ENCODE assay signal across 8 cellular contexts in genomic region chr16:16127469-16128116, GRCh38.
DNase-seq lines count a peak whose midpoint lies in the region; ATAC-seq and TF ChIP-seq lines count a peak whose summit lies in the region.

No MANE protein-coding gene starts in this region.

- ATAC-seq in HG03378 (IDR thresholded peaks at IDR 0.05; ENCODE audit: unreplicated experiment) (peak; percentile 47), RWPE2 (ENCODE audit: low read depth) (peak; percentile 63), gastroesophageal sphincter (peak; percentile 77), thoracic aorta (ENCODE audit: insufficient number of reproducible peaks, low FRiP score, low read depth) (peak; percentile 57), GM19023 (IDR thresholded peaks at IDR 0.05; ENCODE audit: unreplicated experiment) (no peak)

- H3K36me3 ChIP-seq in RWPE2 (ENCODE audit: low read depth) (peaks cover 69% of the 10 kb centered on the region), gastroesophageal sphincter (peaks cover 0 to 81% of the 10 kb centered on the region in 2 donors), ovary (no peaks in the 10 kb centered on the region), thoracic aorta (peaks cover 36% of the 10 kb centered on the region)

- in situ Hi-C loops in Caki2 (cut with HindIII; ENCODE audit: low pct_unique_long_range_greater_than_20kb, low sequenced_read_pairs), result no loop called here

- intact Hi-C loops in ovary (cut with DNase I), result loop anchor here in 3 of 4 donors (2.0 to 10.0 kb wide), 5 partner anchors 103 to 373 kb away; no protein-coding TSS in a partner anchor

- TF ChIP-seq CTCF in RWPE2 (IDR thresholded peaks at IDR 0.05; ENCODE audit: poor library complexity, severe bottlenecking) (peak; percentile 87), gastroesophageal sphincter (IDR thresholded peaks at IDR 0.05) (peak; percentile 89 to 95 (median 94)), ovary (IDR thresholded peaks at IDR 0.05) (peak; percentile 70 to 89 (median 81)), thoracic aorta (IDR thresholded peaks at IDR 0.05) (peak; percentile 91)

- WGBS in gastroesophageal sphincter (ENCODE audit: low coverage in 1 of 2), 2 donors, result 14 to 29% methylated on average over 6 to 10 of the region's 11 CpGs
- 30 to 33% (median 32%) methylated on average over 11 of the region's 11 CpGs for WGBS in ovary, 3 donors

- TF ChIP-seq EP300 in gastroesophageal sphincter (IDR thresholded peaks at IDR 0.05) (no peak), ovary (IDR thresholded peaks at IDR 0.05) (no peak)

- H3K27me3 ChIP-seq in RWPE2 (ENCODE audit: insufficient read depth, poor library complexity, severe bottlenecking) (no peaks in the 10 kb centered on the region), gastroesophageal sphincter (no peaks in the 10 kb centered on the region), ovary (no peaks in the 10 kb centered on the region), thoracic aorta (replicated peaks; ENCODE audit: insufficient read depth) (no peaks in the 10 kb centered on the region)

- DNase-seq in Caki2 (ENCODE audit: low read depth), result peak; percentile 60
- DNase-seq in RWPE2 (ENCODE audit: low spot score), result no peak
- peak; percentile 44 for DNase-seq in activated T-helper 9 cell treated with anti-CD3 and anti-CD28 coated beads, Interleukin-2, amount 50 U/mL, for 16 hours (ENCODE audit: low read depth)
- peak; percentile 57 to 82 (median 76) for DNase-seq in ovary
- no peak for DNase-seq in thoracic aorta (ENCODE audit: low spot score)

- H3K9me3 ChIP-seq in RWPE2 (ENCODE audit: severe bottlenecking), result peaks cover 5% of the 10 kb centered on the region
- H3K9me3 ChIP-seq in gastroesophageal sphincter, result peaks cover 0 to 11% (median 0%) of the 10 kb centered on the region in 3 donors
- H3K9me3 ChIP-seq in ovary, result no peaks in the 10 kb centered on the region
- peaks cover 7% of the 10 kb centered on the region for H3K9me3 ChIP-seq in thoracic aorta

- TF ChIP-seq POLR2A in gastroesophageal sphincter (IDR thresholded peaks at IDR 0.05) (peak in 1 of 2 donors; percentile 13), ovary (IDR thresholded peaks at IDR 0.05) (no peak)

- H3K4me1 ChIP-seq in RWPE2 (ENCODE audit: insufficient read depth, poor library complexity, severe bottlenecking) (no peaks in the 10 kb centered on the region), gastroesophageal sphincter (peaks cover 0 to 25% (median 0%) of the 10 kb centered on the region in 3 donors), ovary (ENCODE audit: insufficient read depth) (no peaks in the 10 kb centered on the region), thoracic aorta (ENCODE audit: control insufficient read depth in 1 of 2, low read depth in 2 of 2) (peaks cover 5 to 10% of the 10 kb centered on the region in 2 donors)

- H3K27ac ChIP-seq in RWPE2 (ENCODE audit: poor library complexity, severe bottlenecking), result no peak overlapping the region
- peak overlapping the region; percentile 72 to 82 (median 80) for H3K27ac ChIP-seq in gastroesophageal sphincter
- no peak overlapping the region for H3K27ac ChIP-seq in ovary
- H3K27ac ChIP-seq in thoracic aorta, result peak overlapping the region; percentile 44 to 45

- no peak overlapping the region for H3K4me3 ChIP-seq in RWPE2 (ENCODE audit: severe bottlenecking)
- H3K4me3 ChIP-seq in gastroesophageal sphincter, result no peak overlapping the region
- no peak overlapping the region for H3K4me3 ChIP-seq in ovary
- no peak overlapping the region for H3K4me3 ChIP-seq in thoracic aorta

Comparison
In these comparisons a context has a peak if more than half of its experiments do, and no peak if none do; other contexts are left out.
1. DNase-seq: peak in Caki2 (single experiment), activated T-helper 9 cell treated with anti-CD3 and anti-CD28 coated beads, Interleukin-2, amount 50 U/mL, for 16 hours (single experiment) and ovary (5 of 5); none in RWPE2 (single experiment) and thoracic aorta (single experiment).
2. H3K27ac ChIP-seq: peak in gastroesophageal sphincter (4 of 4) and thoracic aorta (2 of 2); none in RWPE2 (single experiment) and ovary (0 of 2).
3. Peak in every context shown above with its lines, with median percentiles within 50 percentile points of each other: CTCF ChIP-seq.